ENCODE assay signal across 10 cellular contexts in genomic region chr6:111601875-111602274, GRCh38. TPM values are rescaled to one million over a fixed set of nuclear protein-coding genes. Genes with fewer than 3 reads are reported as not detected.
DNase-seq lines count a peak whose midpoint lies in the region; TF ChIP-seq lines count a peak whose summit lies in the region.
"Had no signal": no experiment of that assay in that cellular context is flagged by ENCODE, and none has a peak within 500 bp of the region (broad histone marks: within the 10 kb centered on the region; RNA-seq: fewer than 3 reads in every experiment).

No MANE protein-coding gene starts in this region.

- H3K4me3 ChIP-seq in adipocyte (ENCODE audit: low read length), result peak overlapping the region; percentile 85
- no peak overlapping the region for H3K4me3 ChIP-seq in cardiac muscle cell
- H3K4me3 ChIP-seq in brain microvascular endothelial cell (ENCODE audit: low read depth, low read length), result no peak overlapping the region

- H3K9ac ChIP-seq in adipocyte (ENCODE audit: low read length), result peak overlapping the region; percentile 99

- DNase-seq in AG20443 (ENCODE audit: low spot score) (peak; percentile 55), adipocyte (ENCODE audit: low read depth) (peak; percentile 80), cardiac muscle cell (ENCODE audit: low read depth in 1 of 2, low spot score in 1 of 2) (peak in 1 of 2 donors; percentile 92), pons (ENCODE audit: low spot score) (peak; percentile 56), HK-2 (ENCODE audit: unreplicated experiment) (no peak), NCI-H510A (lab: John Stamatoyannopoulos, UW) (no peak), NCI-H82 treated with DMSO at 0.1 percent for 48 hours (lab: John Stamatoyannopoulos, UW; ENCODE audit: unreplicated experiment) (no peak), brain microvascular endothelial cell (no peak)
- DNase-seq: activated gamma-delta T cell, DMS153 had no signal

- in situ Hi-C loops in brain microvascular endothelial cell (cut with HindIII; ENCODE audit: low pct_ligation_motif_present, low sequenced_read_pairs), result no loop called here

- H3K27ac ChIP-seq in cardiac muscle cell (peak overlapping the region; percentile 99), brain microvascular endothelial cell (no peak overlapping the region)

- peaks cover 75% of the 10 kb centered on the region for H3K4me1 ChIP-seq in adipocyte (ENCODE audit: control insufficient read depth, insufficient read depth, low read length)
- H3K4me1 ChIP-seq in cardiac muscle cell (ENCODE audit: low read depth), result peaks cover 52% of the 10 kb centered on the region

- no peak for TF ChIP-seq CTCF in cardiac muscle cell (IDR thresholded peaks at IDR 0.05; ENCODE audit: low read depth, low read length)
- no peak for TF ChIP-seq CTCF in brain microvascular endothelial cell (IDR thresholded peaks at IDR 0.05; ENCODE audit: low read depth, low read length, missing control alignments)

- H3K27me3 ChIP-seq in adipocyte (replicated peaks; ENCODE audit: control insufficient read depth, insufficient read depth, low read length) (no peaks in the 10 kb centered on the region), cardiac muscle cell (no peaks in the 10 kb centered on the region), brain microvascular endothelial cell (replicated peaks) (no peaks in the 10 kb centered on the region)

- H3K9me3 ChIP-seq in adipocyte (ENCODE audit: control insufficient read depth, low read length) (no peaks in the 10 kb centered on the region), cardiac muscle cell (ENCODE audit: low read depth) (no peaks in the 10 kb centered on the region)

- H3K36me3 ChIP-seq in adipocyte (ENCODE audit: control insufficient read depth, insufficient read depth, low read length, severe bottlenecking), result peaks cover 10% of the 10 kb centered on the region
- H3K36me3 ChIP-seq in cardiac muscle cell, result no peaks in the 10 kb centered on the region
- no peaks in the 10 kb centered on the region for H3K36me3 ChIP-seq in brain microvascular endothelial cell (replicated peaks)

RNA-seq across cellular contexts. Expression of gene TRAF3IP2, which starts 3.8 kb away (rescaled TPM):
- 19.0 and 28.9 TPM in 2 replicates for total RNA-seq in cardiac muscle cell
- 15.2 and 20.8 TPM in 2 replicates for polyA plus RNA-seq in cardiac muscle cell

Comparison
In these comparisons a context has a peak if more than half of its experiments do, and no peak if none do; other contexts are left out.
1. DNase-seq: peak in AG20443 (single experiment), adipocyte (single experiment) and pons (single experiment); none in HK-2 (single experiment), NCI-H510A (single experiment), NCI-H82 treated with DMSO at 0.1 percent for 48 hours (single experiment) and brain microvascular endothelial cell (single experiment).